ENCODE assay signal across 16 cellular contexts in the genomic region with DNA sequence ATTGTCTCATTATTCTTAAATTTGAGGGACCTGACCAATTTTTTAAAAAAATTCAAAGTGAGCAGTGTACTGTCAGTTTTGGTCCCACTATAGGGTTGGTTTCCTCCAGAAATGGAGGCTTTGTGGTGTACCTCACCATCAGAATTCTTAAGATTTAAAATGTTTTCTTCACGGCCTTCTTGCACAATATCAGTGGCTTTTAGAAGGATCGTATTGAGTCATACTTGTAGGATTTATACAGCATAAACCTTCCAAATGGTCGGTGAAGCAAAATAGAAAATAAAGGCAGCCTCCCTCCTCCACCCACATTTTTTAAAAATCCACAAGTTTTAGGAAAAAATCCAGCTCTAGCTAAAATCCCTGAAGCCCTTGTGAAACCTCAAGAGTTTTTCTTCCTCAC.
A peak's percentile ranks its signal among the peaks of the same experiment; 100 is the strongest.
DNase-seq lines count a peak whose midpoint lies in the region; ATAC-seq and TF ChIP-seq lines count a peak whose summit lies in the region.
"Had no signal": no experiment of that assay in that cellular context is flagged by ENCODE, and none has a peak within 500 bp of the region (broad histone marks: within the 10 kb centered on the region; RNA-seq: fewer than 3 reads in every experiment).

No MANE protein-coding gene starts in this region.

- peaks cover 8% of the 10 kb centered on the region for H3K4me1 Mint-ChIP-seq in activated CD8-positive, alpha-beta memory T cell treated with anti-CD3 and anti-CD28 coated beads, Interleukin-2, amount 10 ng/mL, durations not matched to agents 7 days and 5 days
- no peaks in the 10 kb centered on the region for H3K4me1 Mint-ChIP-seq in stimulated activated effector memory CD8-positive, alpha-beta T cell treated with anti-CD3 and anti-CD28 coated beads, Interleukin-12 subunit alpha, Interleukin-12 subunit beta, amount 100 ng/mL, for 72 hours
- H3K4me1 Mint-ChIP-seq in activated CD4-positive, alpha-beta memory T cell treated with anti-CD3 and anti-CD28 coated beads, Interleukin-2, amount 10 ng/mL, durations not matched to agents 7 days and 5 days: peaks cover 2% of the 10 kb centered on the region

- no peak overlapping the region for H3K27ac Mint-ChIP-seq in activated CD8-positive, alpha-beta memory T cell treated with anti-CD3 and anti-CD28 coated beads, Interleukin-2, amount 10 ng/mL, durations not matched to agents 7 days and 5 days
- no peak overlapping the region for H3K27ac Mint-ChIP-seq in stimulated activated effector memory CD8-positive, alpha-beta T cell treated with anti-CD3 and anti-CD28 coated beads, Interleukin-12 subunit alpha, Interleukin-12 subunit beta, amount 100 ng/mL, for 72 hours
- H3K27ac Mint-ChIP-seq in activated CD4-positive, alpha-beta memory T cell treated with anti-CD3 and anti-CD28 coated beads, Interleukin-2, amount 10 ng/mL, durations not matched to agents 7 days and 5 days: no peak overlapping the region
- H3K27ac Mint-ChIP-seq: activated CD4-positive, alpha-beta memory T cell treated with anti-CD3 and anti-CD28 coated beads for 36 hours had no signal

- no peak overlapping the region for H3K4me3 Mint-ChIP-seq in activated CD8-positive, alpha-beta memory T cell treated with anti-CD3 and anti-CD28 coated beads, Interleukin-2, amount 10 ng/mL, durations not matched to agents 7 days and 5 days
- H3K4me3 Mint-ChIP-seq in stimulated activated effector memory CD8-positive, alpha-beta T cell treated with anti-CD3 and anti-CD28 coated beads, Interleukin-12 subunit alpha, Interleukin-12 subunit beta, amount 100 ng/mL, for 72 hours: no peak overlapping the region
- H3K4me3 Mint-ChIP-seq in activated CD4-positive, alpha-beta memory T cell treated with anti-CD3 and anti-CD28 coated beads, Interleukin-2, amount 10 ng/mL, durations not matched to agents 7 days and 5 days: no peak overlapping the region
- H3K4me3 Mint-ChIP-seq: activated CD4-positive, alpha-beta memory T cell treated with anti-CD3 and anti-CD28 coated beads for 36 hours had no signal

- H3K9me3 ChIP-seq in sigmoid colon: no peaks in the 10 kb centered on the region
- H3K9me3 ChIP-seq: neutrophil, thoracic aorta had no signal

- H3K27ac ChIP-seq in sigmoid colon: no peak overlapping the region
- H3K27ac ChIP-seq: neutrophil, thoracic aorta had no signal

- no peak for TF ChIP-seq EP300 in sigmoid colon (IDR thresholded peaks at IDR 0.05)

- H3K27me3 Mint-ChIP-seq in activated CD8-positive, alpha-beta memory T cell treated with anti-CD3 and anti-CD28 coated beads, Interleukin-2, amount 10 ng/mL, durations not matched to agents 7 days and 5 days: no peaks in the 10 kb centered on the region
- peaks cover 3% of the 10 kb centered on the region for H3K27me3 Mint-ChIP-seq in activated CD4-positive, alpha-beta memory T cell treated with anti-CD3 and anti-CD28 coated beads, Interleukin-2, amount 10 ng/mL, durations not matched to agents 7 days and 5 days
- H3K27me3 Mint-ChIP-seq: activated CD4-positive, alpha-beta memory T cell treated with anti-CD3 and anti-CD28 coated beads for 36 hours had no signal

- no peaks in the 10 kb centered on the region for H3K4me1 ChIP-seq in sigmoid colon

- no peak for DNase-seq in activated CD8-positive, alpha-beta memory T cell treated with anti-CD3 and anti-CD28 coated beads, Interleukin-2, amount 10 ng/mL, durations not matched to agents 7 days and 5 days
- DNase-seq in activated CD8-positive, alpha-beta memory T cell treated with anti-CD3 and anti-CD28 coated beads, Interleukin-2, amount 50 U/mL, for 48 hours: no peak
- DNase-seq in NOMO-1 treated with DMSO at 0.1 percent for 48 hours (lab: John Stamatoyannopoulos, UW; ENCODE audit: unreplicated experiment) (peak; percentile 77), fibroblast of gingiva (ENCODE audit: low read depth) (peak; percentile 79), sigmoid colon (no peak)
- DNase-seq in stimulated activated effector memory CD8-positive, alpha-beta T cell treated with anti-CD3 and anti-CD28 coated beads, Interleukin-12 subunit alpha, Interleukin-12 subunit beta, amount 100 ng/mL, for 72 hours (ENCODE audit: low spot score in 2 of 2): no peak
- no peak for DNase-seq in activated CD4-positive, alpha-beta memory T cell treated with anti-CD3 and anti-CD28 coated beads, Interleukin-2, amount 10 ng/mL, durations not matched to agents 7 days and 5 days
- DNase-seq: activated CD4-positive, alpha-beta memory T cell treated with anti-CD3 and anti-CD28 coated beads for 36 hours; central memory CD4-positive, alpha-beta T cell; NCI-H1092 treated with DMSO at 0.1 percent for 48 hours; NCI-H446; RPMI8226; T-helper 9 cell had no signal

- no peak for TF ChIP-seq POLR2A in sigmoid colon (IDR thresholded peaks at IDR 0.05)

- CTCF ChIA-PET in activated CD8-positive, alpha-beta memory T cell treated with anti-CD3 and anti-CD28 coated beads, Interleukin-2, amount 10 ng/mL, durations not matched to agents 7 days and 5 days (lab: Charles Lee): interaction anchor here (0.6 kb wide), 1 partner anchor 357 kb away, joined by 3 read pairs; no protein-coding TSS in a partner anchor
- CTCF ChIA-PET in activated CD4-positive, alpha-beta memory T cell treated with anti-CD3 and anti-CD28 coated beads, Interleukin-2, amount 10 ng/mL, durations not matched to agents 7 days and 5 days (lab: Charles Lee): no interaction called here

- H3K36me3 Mint-ChIP-seq in activated CD8-positive, alpha-beta memory T cell treated with anti-CD3 and anti-CD28 coated beads, Interleukin-2, amount 10 ng/mL, durations not matched to agents 7 days and 5 days: no peaks in the 10 kb centered on the region
- no peaks in the 10 kb centered on the region for H3K36me3 Mint-ChIP-seq in stimulated activated effector memory CD8-positive, alpha-beta T cell treated with anti-CD3 and anti-CD28 coated beads, Interleukin-12 subunit alpha, Interleukin-12 subunit beta, amount 100 ng/mL, for 72 hours
- H3K36me3 Mint-ChIP-seq in activated CD4-positive, alpha-beta memory T cell treated with anti-CD3 and anti-CD28 coated beads, Interleukin-2, amount 10 ng/mL, durations not matched to agents 7 days and 5 days (ENCODE audit: low read depth): no peaks in the 10 kb centered on the region
- H3K36me3 Mint-ChIP-seq: activated CD4-positive, alpha-beta memory T cell treated with anti-CD3 and anti-CD28 coated beads for 36 hours had no signal

- H3K27me3 ChIP-seq in sigmoid colon: no peaks in the 10 kb centered on the region
- H3K27me3 ChIP-seq: neutrophil had no signal

- no peak overlapping the region for H3K4me3 ChIP-seq in sigmoid colon
- H3K4me3 ChIP-seq: thoracic aorta had no signal

- no peak for TF ChIP-seq CTCF in sigmoid colon (IDR thresholded peaks at IDR 0.05)

- WGBS in sigmoid colon, 2 donors: 72 to 79% methylated on average over 3 of the region's 3 CpGs

- H3K36me3 ChIP-seq in sigmoid colon: no peaks in the 10 kb centered on the region
- H3K36me3 ChIP-seq: neutrophil, thoracic aorta had no signal

- POLR2A ChIA-PET in activated CD4-positive, alpha-beta memory T cell treated with anti-CD3 and anti-CD28 coated beads, Interleukin-2, amount 10 ng/mL, durations not matched to agents 7 days and 5 days (lab: Charles Lee): no interaction called here

- peak; percentile 36 for ATAC-seq in activated CD8-positive, alpha-beta memory T cell treated with anti-CD3 and anti-CD28 coated beads, Interleukin-2, amount 10 ng/mL, durations not matched to agents 7 days and 5 days
- peak; percentile 24 for ATAC-seq in stimulated activated effector memory CD8-positive, alpha-beta T cell treated with anti-CD3 and anti-CD28 coated beads, Interleukin-12 subunit alpha, Interleukin-12 subunit beta, amount 100 ng/mL, for 72 hours
- ATAC-seq in HG02840 (IDR thresholded peaks at IDR 0.05; ENCODE audit: low FRiP score, unreplicated experiment): no peak

- intact Hi-C loops in sigmoid colon (cut with DNase I): no loop called here

- no peaks in the 10 kb centered on the region for H3K9me3 Mint-ChIP-seq in activated CD8-positive, alpha-beta memory T cell treated with anti-CD3 and anti-CD28 coated beads, Interleukin-2, amount 10 ng/mL, durations not matched to agents 7 days and 5 days (ENCODE audit: low read depth)
- no peaks in the 10 kb centered on the region for H3K9me3 Mint-ChIP-seq in stimulated activated effector memory CD8-positive, alpha-beta T cell treated with anti-CD3 and anti-CD28 coated beads, Interleukin-12 subunit alpha, Interleukin-12 subunit beta, amount 100 ng/mL, for 72 hours
- no peaks in the 10 kb centered on the region for H3K9me3 Mint-ChIP-seq in activated CD4-positive, alpha-beta memory T cell treated with anti-CD3 and anti-CD28 coated beads, Interleukin-2, amount 10 ng/mL, durations not matched to agents 7 days and 5 days
- H3K9me3 Mint-ChIP-seq: activated CD4-positive, alpha-beta memory T cell treated with anti-CD3 and anti-CD28 coated beads for 36 hours had no signal

Comparison
In these comparisons a context has a peak if more than half of its experiments do, and no peak if none do; other contexts are left out.
1. DNase-seq: peak in NOMO-1 treated with DMSO at 0.1 percent for 48 hours (single experiment) and fibroblast of gingiva (single experiment); none in activated CD8-positive, alpha-beta memory T cell treated with anti-CD3 and anti-CD28 coated beads, Interleukin-2, amount 10 ng/mL, durations not matched to agents 7 days and 5 days (single experiment), activated CD8-positive, alpha-beta memory T cell treated with anti-CD3 and anti-CD28 coated beads, Interleukin-2, amount 50 U/mL, for 48 hours (single experiment), stimulated activated effector memory CD8-positive, alpha-beta T cell treated with anti-CD3 and anti-CD28 coated beads, Interleukin-12 subunit alpha, Interleukin-12 subunit beta, amount 100 ng/mL, for 72 hours (0 of 2), sigmoid colon (single experiment) and activated CD4-positive, alpha-beta memory T cell treated with anti-CD3 and anti-CD28 coated beads, Interleukin-2, amount 10 ng/mL, durations not matched to agents 7 days and 5 days (single experiment).